Comparison of ENCODE assay signal across 23 cellular contexts in genomic region chr10:84551437-84552120, GRCh38.
A peak's percentile ranks its signal among the peaks of the same experiment; 100 is the strongest.
DNase-seq lines count a peak whose midpoint lies in the region; ATAC-seq, FAIRE-seq and TF ChIP-seq lines count a peak whose summit lies in the region.
"Had no signal": no experiment of that assay in that cellular context is flagged by ENCODE, and none has a peak within 500 bp of the region (broad histone marks: within the 10 kb centered on the region; RNA-seq: fewer than 3 reads in every experiment).

No MANE protein-coding gene starts in this region.

- no peaks in the 10 kb centered on the region for H4K20me1 ChIP-seq in Karpas-422 (ENCODE audit: insufficient read depth, low read depth, low read length)

- TF ChIP-seq EP300 in tibial nerve (IDR thresholded peaks at IDR 0.05): no peak

- no peak for TF ChIP-seq POLR2A in tibial nerve (IDR thresholded peaks at IDR 0.05)

- H3K9me3 ChIP-seq in Karpas-422 (ENCODE audit: low read length) (no peaks in the 10 kb centered on the region), tibial nerve (no peaks in the 10 kb centered on the region)
- H3K9me3 ChIP-seq: lower lobe of right lung, mucosa of descending colon, pancreas, right atrium auricular region, spleen had no signal

- no peak overlapping the region for H3K4me2 ChIP-seq in Karpas-422 (ENCODE audit: low read depth, low read length, poor library complexity, severe bottlenecking)

- ATAC-seq in GM19395 (IDR thresholded peaks at IDR 0.05; ENCODE audit: unreplicated experiment) (peak; percentile 64), HG02763 (IDR thresholded peaks at IDR 0.05; ENCODE audit: unreplicated experiment) (peak; percentile 65), HG03457 (IDR thresholded peaks at IDR 0.05; ENCODE audit: unreplicated experiment) (peak; percentile 82)
- ATAC-seq: CD8-positive, alpha-beta T cell; lower lobe of right lung; mucosa of descending colon; pancreas; stimulated activated effector memory CD8-positive, alpha-beta T cell treated with anti-CD3 and anti-CD28 coated beads, Interleukin-12 subunit alpha, Interleukin-12 subunit beta, amount 100 ng/mL, for 72 hours had no signal

- H3K4me1 ChIP-seq in Karpas-422 (ENCODE audit: low read length): no peaks in the 10 kb centered on the region
- H3K4me1 ChIP-seq in tibial nerve: no peaks in the 10 kb centered on the region
- H3K4me1 ChIP-seq: lower lobe of right lung, pancreas, right atrium auricular region, spleen had no signal

- H3K9me2 ChIP-seq in Karpas-422 (replicated peaks; ENCODE audit: insufficient read depth, low read length): no peaks in the 10 kb centered on the region

- H2AFZ ChIP-seq in Karpas-422 (ENCODE audit: low read length): no peak overlapping the region

- no peaks in the 10 kb centered on the region for H3K36me3 ChIP-seq in Karpas-422 (ENCODE audit: insufficient read depth, low read length)
- no peaks in the 10 kb centered on the region for H3K36me3 ChIP-seq in tibial nerve
- H3K36me3 ChIP-seq: lower lobe of right lung, pancreas, right atrium auricular region, spleen had no signal

- FAIRE-seq in GM18507 (lab: Jason Lieb, UNC): peak; percentile 67
- FAIRE-seq: astrocyte, kidney, pancreas had no signal

- no peak overlapping the region for H3K27ac ChIP-seq in Karpas-422 (ENCODE audit: low read length)
- H3K27ac ChIP-seq in tibial nerve: no peak overlapping the region
- H3K27ac ChIP-seq: lower lobe of right lung, pancreas, right atrium auricular region, spleen, VCaP had no signal

- no peak overlapping the region for H3K9ac ChIP-seq in Karpas-422 (ENCODE audit: low read length)

- DNase-seq in GM18507 (ENCODE audit: extremely low spot score, insufficient read length, low read depth) (no peak), Karpas-422 (no peak), C1 segment of cervical spinal cord (lab: John Stamatoyannopoulos, UW) (no peak), tibial nerve (ENCODE audit: low spot score in 2 of 2) (no peak)
- no peak for DNase-seq in activated CD4-positive, alpha-beta T cell treated with anti-CD3 and anti-CD28 coated beads, Interleukin-2, amount 50 U/mL, for 1 hour
- DNase-seq: activated CD4-positive, alpha-beta T cell treated with anti-CD3 and anti-CD28 coated beads, Interleukin-2, amount 10 ng/mL, durations not matched to agents 7 days and 5 days; caudate nucleus; CD8-positive, alpha-beta T cell; glutamatergic neuron; kidney; lower lobe of right lung; mucosa of descending colon; NCI-H446; pancreas; spleen; stimulated activated CD4-positive, alpha-beta T cell treated with anti-CD3 and anti-CD28 coated beads, Interleukin-2, amount 100 ng/mL, for 48 hours had no signal

- no peaks in the 10 kb centered on the region for H3K27me3 ChIP-seq in Karpas-422 (ENCODE audit: low read length)
- H3K27me3 ChIP-seq in tibial nerve: peaks cover 0 to 8% of the 10 kb centered on the region in 2 donors
- H3K27me3 ChIP-seq: pancreas, right atrium auricular region had no signal

- WGBS in tibial nerve, 2 donors: 87 to 88% methylated on average over 6 of the region's 6 CpGs

- no peak for TF ChIP-seq CTCF in tibial nerve (IDR thresholded peaks at IDR 0.05)

- H3K4me3 ChIP-seq in Karpas-422 (ENCODE audit: low read length) (no peak overlapping the region), tibial nerve (no peak overlapping the region)
- H3K4me3 ChIP-seq: lower lobe of right lung, mucosa of descending colon, pancreas, right atrium auricular region, spleen had no signal

- no peaks in the 10 kb centered on the region for H3K79me2 ChIP-seq in Karpas-422 (ENCODE audit: low read length)
